In genomic region chr7:133081119-133081604, GRCh38 we compare ENCODE assay signal across 8 cellular contexts. TPM values are rescaled to one million over a fixed set of nuclear protein-coding genes. Genes with fewer than 3 reads are reported as not detected.
A peak's percentile ranks its signal among the peaks of the same experiment; 100 is the strongest.
DNase-seq lines count a peak whose midpoint lies in the region; ATAC-seq lines count a peak whose summit lies in the region.

No MANE protein-coding gene starts in this region.

- H3K36me3 ChIP-seq in CD4-positive, alpha-beta memory T cell (ENCODE audit: insufficient read depth, low read length), result no peaks in the 10 kb centered on the region
- H3K36me3 ChIP-seq in iPS-20b (ENCODE audit: insufficient read depth, low read depth, low read length), result peaks cover 5% of the 10 kb centered on the region

- H3K4me3 ChIP-seq in CD4-positive, alpha-beta memory T cell (ENCODE audit: low read length in 2 of 2), result peak overlapping the region; percentile 82 to 84
- H3K4me3 ChIP-seq in iPS-20b (ENCODE audit: low read length), result peak overlapping the region; percentile 91

- H3K4me1 Mint-ChIP-seq in CD4-positive, alpha-beta memory T cell, result peaks cover 23 to 47% (median 32%) of the 10 kb centered on the region in 4 donors

- peak overlapping the region; percentile 88 to 95 (median 95) for H3K27ac Mint-ChIP-seq in CD4-positive, alpha-beta memory T cell

- intact Hi-C loops in CD4-positive, alpha-beta memory T cell (cut with micrococcal nuclease), result loop anchor here (10.0 kb wide), 1 partner anchor 426 kb away; no protein-coding TSS in a partner anchor

- peak overlapping the region; percentile 84; the same call in 1 of the 2 replicates for H3K9ac ChIP-seq in iPS-20b (ENCODE audit: low read depth, low read length)

- H3K27me3 ChIP-seq in CD4-positive, alpha-beta memory T cell (ENCODE audit: insufficient read depth, low read length), result no peaks in the 10 kb centered on the region
- H3K27me3 ChIP-seq in iPS-20b (ENCODE audit: insufficient read depth, low read length), result no peaks in the 10 kb centered on the region

- peak in 2 of 5 donors; percentile 0 to 39 for DNase-seq in CD4-positive, alpha-beta memory T cell
- DNase-seq in M059J (ENCODE audit: low read depth), result peak; percentile 46
- DNase-seq in amniotic epithelial cell (ENCODE audit: low read depth), result peak; percentile 7
- peak; percentile 22 for DNase-seq in stimulated activated CD4-positive, alpha-beta T cell treated with anti-CD3 and anti-CD28 coated beads, Interleukin-4, amount 100 ng/mL, for 24 hours
- DNase-seq in SHP77 (lab: John Stamatoyannopoulos, UW), result no peak

- POLR2A ChIA-PET in CD4-positive, alpha-beta memory T cell (lab: Charles Lee; ENCODE audit: partially characterized antibody), result interaction anchor here (1.1 to 1.5 kb wide), 4 partner anchors 172 to 1565 kb away, joined by 3 to 7 read pairs (median 4); partner anchors contain the start of genes EXOC4 and LRGUK

- H3K27me3 Mint-ChIP-seq in CD4-positive, alpha-beta memory T cell, result no peaks in the 10 kb centered on the region

- ATAC-seq in HG02981 (IDR thresholded peaks at IDR 0.05; ENCODE audit: unreplicated experiment) (no peak), HG02938 (IDR thresholded peaks at IDR 0.05; ENCODE audit: unreplicated experiment) (no peak)

- H3K9me3 Mint-ChIP-seq in CD4-positive, alpha-beta memory T cell, result no peaks in the 10 kb centered on the region

- peaks cover 10 to 11% of the 10 kb centered on the region in 2 donors for H3K36me3 Mint-ChIP-seq in CD4-positive, alpha-beta memory T cell

- H3K27ac ChIP-seq in CD4-positive, alpha-beta memory T cell (ENCODE audit: low read depth, low read length), result peak overlapping the region; percentile 92
- peak overlapping the region; percentile 57 for H3K27ac ChIP-seq in iPS-20b (ENCODE audit: low read length)

- CTCF ChIA-PET in CD4-positive, alpha-beta memory T cell (lab: Charles Lee; ENCODE audit: partially characterized antibody), result no interaction called here

- H3K4me3 Mint-ChIP-seq in CD4-positive, alpha-beta memory T cell, result peak overlapping the region; percentile 82 to 96 (median 92)

- H3K9me3 ChIP-seq in CD4-positive, alpha-beta memory T cell (ENCODE audit: control insufficient read depth in 1 of 2, low read length in 2 of 2), result no peaks in the 10 kb centered on the region
- no peaks in the 10 kb centered on the region for H3K9me3 ChIP-seq in iPS-20b (ENCODE audit: insufficient read depth, low read depth, low read length)

- peaks cover 36% of the 10 kb centered on the region for H3K4me1 ChIP-seq in CD4-positive, alpha-beta memory T cell (ENCODE audit: insufficient read depth, low read length)
- H3K4me1 ChIP-seq in iPS-20b (ENCODE audit: insufficient read depth, low read length), result peaks cover 29% of the 10 kb centered on the region

RNA-seq across cellular contexts. Expression of gene CHCHD3, which starts 0.7 kb away (rescaled TPM):
- 10 to 100 TPM; 25.2 to 25.7 TPM for total RNA-seq in CD4-positive, alpha-beta memory T cell
- polyA plus RNA-seq in CD4-positive, alpha-beta memory T cell, result 10 to 100 TPM; 45.5 to 77.3 TPM
- total RNA-seq in M059J (2014; rRNA removed; shearing (Covaris generic)), result 108 and 123 TPM in 2 replicates

Comparison
In these comparisons a context has a peak if more than half of its experiments do, and no peak if none do; other contexts are left out.
1. DNase-seq: peak in M059J (single experiment), amniotic epithelial cell (single experiment) and stimulated activated CD4-positive, alpha-beta T cell treated with anti-CD3 and anti-CD28 coated beads, Interleukin-4, amount 100 ng/mL, for 24 hours (single experiment); none in SHP77 (0 of 2).